27 cellular contexts compared by ENCODE assay signal in genomic region chr10:1020966-1021365, GRCh38. TPM values are rescaled to one million over a fixed set of nuclear protein-coding genes. Genes with fewer than 3 reads are reported as not detected.
"Had no signal": no experiment of that assay in that cellular context is flagged by ENCODE, and none has a peak within 500 bp of the region (broad histone marks: within the 10 kb centered on the region; RNA-seq: fewer than 3 reads in every experiment).

No MANE protein-coding gene starts in this region.

- H3K4me1 ChIP-seq: heart left ventricle, prostate gland, thyroid gland had no signal

- H3K27me3 Mint-ChIP-seq: activated naive CD8-positive, alpha-beta T cell treated with anti-CD3 and anti-CD28 coated beads, Interleukin-2, amount 10 ng/mL, durations not matched to agents 7 days and 5 days; activated T-helper 17 cell treated with anti-CD3 and anti-CD28 coated beads, Interleukin-2, amount 50 U/mL, for 72 hours; memory B cell had no signal

- H3K4me1 Mint-ChIP-seq: activated naive CD8-positive, alpha-beta T cell treated with anti-CD3 and anti-CD28 coated beads, Interleukin-2, amount 10 ng/mL, durations not matched to agents 7 days and 5 days; activated T-helper 17 cell treated with anti-CD3 and anti-CD28 coated beads, Interleukin-2, amount 50 U/mL, for 72 hours; memory B cell; nephron had no signal

- DNase-seq: activated CD4-positive, alpha-beta T cell treated with anti-CD3 and anti-CD28 coated beads, Interleukin-2, amount 50 U/mL, for 1 hour; activated CD8-positive, alpha-beta T cell treated with anti-CD3 and anti-CD28 coated beads, Interleukin-2, amount 10 ng/mL, durations not matched to agents 7 days and 5 days; activated naive CD4-positive, alpha-beta T cell; activated naive CD8-positive, alpha-beta T cell treated with anti-CD3 and anti-CD28 coated beads, Interleukin-2, amount 10 ng/mL, durations not matched to agents 7 days and 5 days; amygdala; cortex of kidney; heart left ventricle; ovary; stimulated activated CD4-positive, alpha-beta T cell treated with anti-CD3 and anti-CD28 coated beads, Interleukin-4, amount 100 ng/mL, for 24 hours; stimulated activated naive CD4-positive, alpha-beta T cell treated with Interleukin-2 at 50 U/mL for 16 hours; thyroid gland had no signal

- H3K9me3 Mint-ChIP-seq: activated naive CD8-positive, alpha-beta T cell treated with anti-CD3 and anti-CD28 coated beads, Interleukin-2, amount 10 ng/mL, durations not matched to agents 7 days and 5 days; activated T-helper 17 cell treated with anti-CD3 and anti-CD28 coated beads, Interleukin-2, amount 50 U/mL, for 72 hours; memory B cell; nephron had no signal

- H3K4me3 ChIP-seq: heart left ventricle, ovary, prostate gland, thyroid gland had no signal

- H3K4me3 Mint-ChIP-seq: activated CD8-positive, alpha-beta T cell treated with anti-CD3 and anti-CD28 coated beads, Interleukin-2, amount 10 ng/mL, durations not matched to agents 7 days and 5 days; activated naive CD8-positive, alpha-beta T cell treated with anti-CD3 and anti-CD28 coated beads, Interleukin-2, amount 10 ng/mL, durations not matched to agents 7 days and 5 days; activated T-helper 17 cell treated with anti-CD3 and anti-CD28 coated beads, Interleukin-2, amount 50 U/mL, for 72 hours; memory B cell; nephron had no signal

- ATAC-seq: activated CD8-positive, alpha-beta T cell treated with anti-CD3 and anti-CD28 coated beads, Interleukin-2, amount 10 ng/mL, durations not matched to agents 7 days and 5 days; activated T-helper 17 cell treated with anti-CD3 and anti-CD28 coated beads, Interleukin-2, amount 50 U/mL, for 72 hours had no signal

- FAIRE-seq: islet of Langerhans had no signal

- H3K9me3 ChIP-seq: heart left ventricle, neutrophil, ovary, prostate gland, thyroid gland had no signal

- H3K36me3 ChIP-seq: ovary had no signal

- H3K27ac ChIP-seq: epithelial cell of prostate, heart left ventricle, neutrophil, ovary, prostate gland, thyroid gland, VCaP had no signal

- H3K27me3 ChIP-seq: heart left ventricle, neutrophil, ovary, thyroid gland had no signal

- H3K27ac Mint-ChIP-seq: activated CD8-positive, alpha-beta T cell treated with anti-CD3 and anti-CD28 coated beads, Interleukin-2, amount 10 ng/mL, durations not matched to agents 7 days and 5 days; activated naive CD8-positive, alpha-beta T cell treated with anti-CD3 and anti-CD28 coated beads, Interleukin-2, amount 10 ng/mL, durations not matched to agents 7 days and 5 days; activated T-helper 17 cell treated with anti-CD3 and anti-CD28 coated beads, Interleukin-2, amount 50 U/mL, for 72 hours; memory B cell; nephron had no signal

RNA-seq across cellular contexts. Expression of gene IDI2, which starts 4.7 kb away (rescaled TPM):
- total RNA-seq: activated CD8-positive, alpha-beta T cell treated with anti-CD3 and anti-CD28 coated beads, Interleukin-2, amount 10 ng/mL, durations not matched to agents 7 days and 5 days; activated naive CD8-positive, alpha-beta T cell treated with anti-CD3 and anti-CD28 coated beads, Interleukin-2, amount 10 ng/mL, durations not matched to agents 7 days and 5 days; cerebellum; fibroblast of villous mesenchyme; liver; mononuclear cell; myocyte; ovary; prostate gland; subcutaneous adipose tissue; T-helper 2 cell treated with Interferon-gamma antibody and Interleukin-4, amounts not matched to agents 100 ng/mL and 5 ng/mL, for 36 hours; thyroid gland; ureter had no signal
- polyA plus RNA-seq: liver, ovary had no signal
